Comparison of ENCODE assay signal across 16 cellular contexts in the genomic region with DNA sequence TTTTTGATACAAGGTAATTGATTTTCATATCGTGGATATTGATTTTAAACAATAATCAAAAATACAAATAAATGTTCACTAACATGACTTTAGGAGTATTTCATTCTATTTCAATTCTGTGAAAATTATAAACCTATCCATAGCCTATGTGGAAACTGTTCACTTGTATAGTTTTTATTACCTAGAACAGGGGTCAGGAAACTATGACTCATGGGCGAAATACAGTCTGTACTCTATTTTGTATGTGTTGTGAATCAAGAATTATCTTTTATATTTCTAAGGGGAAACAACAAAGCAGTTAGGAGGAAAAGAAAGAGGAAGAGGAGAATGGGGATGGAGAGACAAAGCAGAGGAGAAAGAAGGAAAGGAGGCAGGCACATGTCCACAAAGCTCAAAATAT.
DNase-seq lines count a peak whose midpoint lies in the region; ATAC-seq and TF ChIP-seq lines count a peak whose summit lies in the region.
"Had no signal": no experiment of that assay in that cellular context is flagged by ENCODE, and none has a peak within 500 bp of the region (broad histone marks: within the 10 kb centered on the region; RNA-seq: fewer than 3 reads in every experiment).

No MANE protein-coding gene starts in this region.

- peaks cover 2% of the 10 kb centered on the region for H3K27me3 Mint-ChIP-seq in GM23338 (ENCODE audit: insufficient read depth, low read depth, poor library complexity)
- H3K27me3 Mint-ChIP-seq: IgD-negative memory B cell had no signal

- H3K4me1 ChIP-seq in GM23338 (ENCODE audit: insufficient read depth) (no peaks in the 10 kb centered on the region), PC-3 (ENCODE audit: insufficient read depth, low read length) (peaks cover 84% of the 10 kb centered on the region)
- H3K4me1 ChIP-seq: BLaER1 had no signal

- no peak overlapping the region for H3K4me3 Mint-ChIP-seq in GM23338
- H3K4me3 Mint-ChIP-seq: CD8-positive, alpha-beta memory T cell; IgD-negative memory B cell had no signal

- CTCF ChIA-PET in PC-3 (lab: Charles Lee): no interaction called here

- no peak overlapping the region for H3K27ac Mint-ChIP-seq in GM23338
- H3K27ac Mint-ChIP-seq: CD8-positive, alpha-beta memory T cell; IgD-negative memory B cell had no signal

- H3K4me1 Mint-ChIP-seq in GM23338: no peaks in the 10 kb centered on the region
- H3K4me1 Mint-ChIP-seq: CD8-positive, alpha-beta memory T cell; IgD-negative memory B cell had no signal

- no peaks in the 10 kb centered on the region for H3K27me3 ChIP-seq in GM23338 (ENCODE audit: insufficient read depth)
- H3K27me3 ChIP-seq in PC-3 (ENCODE audit: low read length): no peaks in the 10 kb centered on the region
- H3K27me3 ChIP-seq: BLaER1 had no signal

- H3K9me3 ChIP-seq in PC-3 (ENCODE audit: low read length): no peaks in the 10 kb centered on the region
- H3K9me3 ChIP-seq: BLaER1, Caco-2 had no signal

- H3F3A ChIP-seq in GM23338 (replicated peaks; ENCODE audit: low read depth) (no peaks in the 10 kb centered on the region), PC-3 (ENCODE audit: low read length, unreplicated experiment) (peaks cover 30% of the 10 kb centered on the region)

- H4K20me1 ChIP-seq in GM23338 (replicated peaks; ENCODE audit: insufficient read depth) (no peaks in the 10 kb centered on the region), PC-3 (ENCODE audit: low read length) (no peaks in the 10 kb centered on the region)
- H4K20me1 ChIP-seq: BLaER1 had no signal

- H3K4me3 ChIP-seq in GM23338: no peak overlapping the region
- no peak overlapping the region for H3K4me3 ChIP-seq in PC-3 (ENCODE audit: low read length)
- H3K4me3 ChIP-seq: BLaER1 had no signal

- no peaks in the 10 kb centered on the region for H3K36me3 ChIP-seq in GM23338 (ENCODE audit: insufficient read depth)
- H3K36me3 ChIP-seq in PC-3 (ENCODE audit: low read depth, low read length): no peaks in the 10 kb centered on the region
- H3K36me3 ChIP-seq: BLaER1 had no signal

- H3K9ac ChIP-seq in PC-3 (ENCODE audit: low read length): peak overlapping the region; percentile 47
- H3K9ac ChIP-seq: BLaER1 had no signal

- no peak overlapping the region for H3K27ac ChIP-seq in GM23338 (ENCODE audit: low read depth)
- H3K27ac ChIP-seq in PC-3 (ENCODE audit: low read length): peak overlapping the region; percentile 97
- H3K27ac ChIP-seq: 22Rv1, BLaER1 had no signal

- no peaks in the 10 kb centered on the region for H3K9me3 Mint-ChIP-seq in GM23338
- H3K9me3 Mint-ChIP-seq: CD8-positive, alpha-beta memory T cell; IgD-negative memory B cell had no signal

- POLR2A ChIA-PET in PC-3 (lab: Charles Lee; ENCODE audit: unreplicated experiment): no interaction called here

- TF ChIP-seq CTCF in GM23338 (conservative IDR thresholded peaks at IDR 0.05; ENCODE audit: low read depth in 2 of 2) (no peak), PC-3 (conservative IDR thresholded peaks at IDR 0.05; ENCODE audit: low read depth, low read length) (no peak)

- no peak for DNase-seq in GM23338 (ENCODE audit: low spot score)
- peak; percentile 67 for DNase-seq in PC-3
- DNase-seq in dermis microvascular lymphatic vessel endothelial cell (ENCODE audit: low read depth in 2 of 2): peak; percentile 62 to 74
- peak; percentile 28 for DNase-seq in renal cortical epithelial cell (ENCODE audit: low read depth)
- no peak for DNase-seq in NCI-H1092 treated with DMSO at 0.1 percent for 48 hours (lab: John Stamatoyannopoulos, UW)
- no peak for DNase-seq in activated effector memory CD4-positive, alpha-beta T cell treated with anti-CD3 and anti-CD28 coated beads, Interleukin-2, amount 50 U/mL, for 16 hours
- DNase-seq: AML-193; Caco-2; CD8-positive, alpha-beta memory T cell; DMS53; GF-D8; H7 had no signal

- H3K9me2 ChIP-seq in GM23338 (ENCODE audit: insufficient read depth) (no peaks in the 10 kb centered on the region; the same call in 1 of the 2 replicates), PC-3 (replicated peaks; ENCODE audit: low read length) (no peaks in the 10 kb centered on the region)

- peak overlapping the region; percentile 12; the same call in 1 of the 2 replicates for H2AFZ ChIP-seq in GM23338
- H2AFZ ChIP-seq in PC-3 (ENCODE audit: low read length): peak overlapping the region; percentile 27; the same call in 1 of the 2 replicates

- no peaks in the 10 kb centered on the region for H3K36me3 Mint-ChIP-seq in GM23338 (ENCODE audit: low read depth)
- H3K36me3 Mint-ChIP-seq: CD8-positive, alpha-beta memory T cell had no signal

- no peak for ATAC-seq in GM23338
- ATAC-seq in PC-3: peak; percentile 13; the same call in 1 of the 2 replicates
- no peak for ATAC-seq in HG03442 (IDR thresholded peaks at IDR 0.05; ENCODE audit: unreplicated experiment)

- no peaks in the 10 kb centered on the region for H3K79me2 ChIP-seq in GM23338 (replicated peaks; ENCODE audit: insufficient read depth)
- H3K79me2 ChIP-seq in PC-3 (ENCODE audit: low read length): no peaks in the 10 kb centered on the region

- no peak overlapping the region for H3K4me2 ChIP-seq in GM23338
- peak overlapping the region; percentile 38 for H3K4me2 ChIP-seq in PC-3 (ENCODE audit: low read length)
- H3K4me2 ChIP-seq: BLaER1 had no signal

- BruUV-seq in PC-3 (replicated peaks; lab: Mats Ljungman, UMichigan): no TSS peak

- intact Hi-C loops in PC-3 (cut with micrococcal nuclease): loop anchor here (1.0 to 5.0 kb wide), 3 partner anchors 105 to 242 kb away; a partner anchor contains a TSS

TF ChIP-seq in GM23338, 12 proteins besides CTCF, POLR2A, EP300 and RAD21 (continues in another document):
- TF ChIP-seq STAT1 (IDR thresholded peaks at IDR 0.05; ENCODE audit: unreplicated experiment): no peak
- TF ChIP-seq, protein P1, sequence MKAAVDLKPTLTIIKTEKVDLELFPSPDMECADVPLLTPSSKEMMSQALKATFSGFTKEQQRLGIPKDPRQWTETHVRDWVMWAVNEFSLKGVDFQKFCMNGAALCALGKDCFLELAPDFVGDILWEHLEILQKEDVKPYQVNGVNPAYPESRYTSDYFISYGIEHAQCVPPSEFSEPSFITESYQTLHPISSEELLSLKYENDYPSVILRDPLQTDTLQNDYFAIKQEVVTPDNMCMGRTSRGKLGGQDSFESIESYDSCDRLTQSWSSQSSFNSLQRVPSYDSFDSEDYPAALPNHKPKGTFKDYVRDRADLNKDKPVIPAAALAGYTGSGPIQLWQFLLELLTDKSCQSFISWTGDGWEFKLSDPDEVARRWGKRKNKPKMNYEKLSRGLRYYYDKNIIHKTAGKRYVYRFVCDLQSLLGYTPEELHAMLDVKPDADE (IDR thresholded peaks at IDR 0.05): no peak
- TF ChIP-seq, protein P2, sequence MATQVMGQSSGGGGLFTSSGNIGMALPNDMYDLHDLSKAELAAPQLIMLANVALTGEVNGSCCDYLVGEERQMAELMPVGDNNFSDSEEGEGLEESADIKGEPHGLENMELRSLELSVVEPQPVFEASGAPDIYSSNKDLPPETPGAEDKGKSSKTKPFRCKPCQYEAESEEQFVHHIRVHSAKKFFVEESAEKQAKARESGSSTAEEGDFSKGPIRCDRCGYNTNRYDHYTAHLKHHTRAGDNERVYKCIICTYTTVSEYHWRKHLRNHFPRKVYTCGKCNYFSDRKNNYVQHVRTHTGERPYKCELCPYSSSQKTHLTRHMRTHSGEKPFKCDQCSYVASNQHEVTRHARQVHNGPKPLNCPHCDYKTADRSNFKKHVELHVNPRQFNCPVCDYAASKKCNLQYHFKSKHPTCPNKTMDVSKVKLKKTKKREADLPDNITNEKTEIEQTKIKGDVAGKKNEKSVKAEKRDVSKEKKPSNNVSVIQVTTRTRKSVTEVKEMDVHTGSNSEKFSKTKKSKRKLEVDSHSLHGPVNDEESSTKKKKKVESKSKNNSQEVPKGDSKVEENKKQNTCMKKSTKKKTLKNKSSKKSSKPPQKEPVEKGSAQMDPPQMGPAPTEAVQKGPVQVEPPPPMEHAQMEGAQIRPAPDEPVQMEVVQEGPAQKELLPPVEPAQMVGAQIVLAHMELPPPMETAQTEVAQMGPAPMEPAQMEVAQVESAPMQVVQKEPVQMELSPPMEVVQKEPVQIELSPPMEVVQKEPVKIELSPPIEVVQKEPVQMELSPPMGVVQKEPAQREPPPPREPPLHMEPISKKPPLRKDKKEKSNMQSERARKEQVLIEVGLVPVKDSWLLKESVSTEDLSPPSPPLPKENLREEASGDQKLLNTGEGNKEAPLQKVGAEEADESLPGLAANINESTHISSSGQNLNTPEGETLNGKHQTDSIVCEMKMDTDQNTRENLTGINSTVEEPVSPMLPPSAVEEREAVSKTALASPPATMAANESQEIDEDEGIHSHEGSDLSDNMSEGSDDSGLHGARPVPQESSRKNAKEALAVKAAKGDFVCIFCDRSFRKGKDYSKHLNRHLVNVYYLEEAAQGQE (IDR thresholded peaks at IDR 0.05; ENCODE audit: unreplicated experiment): no peak

Comparison
In these comparisons a context has a peak if more than half of its experiments do, and no peak if none do; other contexts are left out.
1. DNase-seq: peak in PC-3 (single experiment), dermis microvascular lymphatic vessel endothelial cell (2 of 2) and renal cortical epithelial cell (single experiment); none in GM23338 (single experiment), NCI-H1092 treated with DMSO at 0.1 percent for 48 hours (single experiment) and activated effector memory CD4-positive, alpha-beta T cell treated with anti-CD3 and anti-CD28 coated beads, Interleukin-2, amount 50 U/mL, for 16 hours (single experiment).